34 cellular contexts compared by ENCODE assay signal in the genomic region with DNA sequence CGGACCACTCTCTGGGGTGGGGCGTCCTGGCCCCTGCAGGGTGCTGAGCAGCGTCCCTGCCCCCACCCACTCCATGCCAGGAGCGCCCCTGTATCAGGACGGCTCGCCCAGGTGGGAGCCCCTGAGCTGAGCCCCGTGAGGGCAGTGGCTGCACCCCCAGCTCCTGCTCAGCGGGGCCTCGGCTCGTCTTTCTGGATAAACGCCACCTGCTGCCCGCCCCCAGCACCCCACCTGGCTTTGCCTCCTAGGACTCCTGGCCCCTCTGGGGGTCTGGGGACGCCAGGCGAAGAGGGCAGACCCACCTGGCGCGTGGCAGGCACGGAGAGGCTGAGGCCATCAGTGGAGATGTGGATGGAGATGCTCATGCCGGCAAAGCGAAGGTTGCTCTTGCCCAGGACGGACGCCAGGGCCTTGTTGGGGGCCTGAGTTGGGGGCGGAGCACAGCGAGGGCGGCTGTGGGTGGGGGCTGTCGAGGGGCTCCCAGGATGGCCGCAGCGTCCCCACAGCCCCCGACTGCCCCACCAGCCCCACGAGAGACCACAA. TPM values are rescaled to one million over a fixed set of nuclear protein-coding genes. Genes with fewer than 3 reads are reported as not detected.
"Had no signal": no experiment of that assay in that cellular context is flagged by ENCODE, and none has a peak within 500 bp of the region (broad histone marks: within the 10 kb centered on the region; RNA-seq: fewer than 3 reads in every experiment).

No MANE protein-coding gene starts in this region.

- H3K4me3 ChIP-seq: coronary artery, dorsolateral prefrontal cortex, gastroesophageal sphincter, heart right ventricle had no signal

- H3K27me3 Mint-ChIP-seq: activated CD4-positive, alpha-beta T cell treated with anti-CD3 and anti-CD28 coated beads, Interleukin-2, amount 10 ng/mL, durations not matched to agents 24 days and 14 days; activated CD8-positive, alpha-beta memory T cell treated with anti-CD3 and anti-CD28 coated beads, Interleukin-2, amount 10 ng/mL, durations not matched to agents 7 days and 5 days had no signal

- H3K27ac Mint-ChIP-seq: activated CD4-positive, alpha-beta memory T cell treated with anti-CD3 and anti-CD28 coated beads for 36 hours; activated CD4-positive, alpha-beta T cell treated with anti-CD3 and anti-CD28 coated beads for 36 hours; activated CD4-positive, alpha-beta T cell treated with anti-CD3 and anti-CD28 coated beads, Interleukin-2, amount 10 ng/mL, durations not matched to agents 24 days and 14 days; activated CD8-positive, alpha-beta memory T cell treated with anti-CD3 and anti-CD28 coated beads, Interleukin-2, amount 10 ng/mL, durations not matched to agents 7 days and 5 days; activated CD8-positive, alpha-beta T cell treated with anti-CD3 and anti-CD28 coated beads, Interleukin-2, amount 10 ng/mL, durations not matched to agents 7 days and 5 days; activated naive CD8-positive, alpha-beta T cell; activated T-cell treated with anti-CD3 and anti-CD28 coated beads, Interleukin-2, amount 50 U/mL, for 72 hours; dendritic cell treated with granulocyte-macrophage colony-stimulating factor and Interleukin-4, amounts not matched to agents 40 ng/mL and 50 ng/mL, for 4 days; T-helper 17 cell; T-helper 2 cell treated with Interferon-gamma antibody and Interleukin-4, amounts not matched to agents 5 μg/mL and 100 μg/mL, for 36 hours had no signal

- H3K27me3 ChIP-seq: brain microvascular endothelial cell, dorsolateral prefrontal cortex, foreskin keratinocyte, heart right ventricle had no signal

- H3K4me1 Mint-ChIP-seq: activated CD4-positive, alpha-beta T cell treated with anti-CD3 and anti-CD28 coated beads for 36 hours; activated CD8-positive, alpha-beta memory T cell treated with anti-CD3 and anti-CD28 coated beads, Interleukin-2, amount 10 ng/mL, durations not matched to agents 7 days and 5 days; central memory CD8-positive, alpha-beta T cell; endodermal cell; T-helper 17 cell had no signal

- H3K9me3 ChIP-seq: gastroesophageal sphincter, heart right ventricle had no signal

- DNase-seq: activated CD4-positive, alpha-beta memory T cell treated with anti-CD3 and anti-CD28 coated beads for 36 hours; activated CD4-positive, alpha-beta T cell treated with anti-CD3 and anti-CD28 coated beads for 36 hours; activated CD4-positive, alpha-beta T cell treated with anti-CD3 and anti-CD28 coated beads, Interleukin-2, amount 10 ng/mL, durations not matched to agents 24 days and 14 days; activated CD4-positive, CD25-positive, alpha-beta regulatory T cell; activated CD4-positive, CD25-positive, alpha-beta regulatory T cell treated with anti-CD3 and anti-CD28 coated beads, Interleukin-2, amount 50 U/mL, for 72 hours; activated CD8-positive, alpha-beta memory T cell treated with anti-CD3 and anti-CD28 coated beads, Interleukin-2, amount 10 ng/mL, durations not matched to agents 7 days and 5 days; activated CD8-positive, alpha-beta memory T cell treated with anti-CD3 and anti-CD28 coated beads, Interleukin-2, amount 50 U/mL, for 4 hours; activated CD8-positive, alpha-beta T cell treated with anti-CD3 and anti-CD28 coated beads, Interleukin-2, amount 10 ng/mL, durations not matched to agents 7 days and 5 days; activated gamma-delta T cell; activated naive CD4-positive, alpha-beta T cell; activated naive CD4-positive, alpha-beta T cell treated with anti-CD3 and anti-CD28 coated beads, Interleukin-2, amount 50 U/mL, for 16 hours; activated T-cell treated with anti-CD3 and anti-CD28 coated beads, Interleukin-2, amount 50 U/mL, for 1 hour; activated T-cell treated with anti-CD3 and anti-CD28 coated beads, Interleukin-2, amount 50 U/mL, for 72 hours; amniotic stem cell; anterior cingulate cortex; brain microvascular endothelial cell; dorsolateral prefrontal cortex; effector memory CD4-positive, alpha-beta T cell; endodermal cell; foreskin keratinocyte; heart right ventricle; T-helper 1 cell; T-helper 17 cell; T1000; WERI-Rb-1 had no signal

- ATAC-seq: activated CD4-positive, alpha-beta T cell treated with anti-CD3 and anti-CD28 coated beads for 36 hours; activated CD8-positive, alpha-beta memory T cell treated with anti-CD3 and anti-CD28 coated beads, Interleukin-2, amount 10 ng/mL, durations not matched to agents 7 days and 5 days; activated CD8-positive, alpha-beta T cell treated with anti-CD3 and anti-CD28 coated beads, Interleukin-2, amount 10 ng/mL, durations not matched to agents 7 days and 5 days; activated T-cell treated with anti-CD3 and anti-CD28 coated beads, Interleukin-2, amount 50 U/mL, for 72 hours; esophagus mucosa; foreskin keratinocyte; gastroesophageal sphincter; heart right ventricle; T-helper 17 cell had no signal

- H3K4me1 ChIP-seq: foreskin keratinocyte, gastroesophageal sphincter had no signal

- H3K36me3 Mint-ChIP-seq: activated CD4-positive, alpha-beta memory T cell treated with anti-CD3 and anti-CD28 coated beads for 36 hours; activated CD8-positive, alpha-beta memory T cell treated with anti-CD3 and anti-CD28 coated beads, Interleukin-2, amount 10 ng/mL, durations not matched to agents 7 days and 5 days; activated naive CD8-positive, alpha-beta T cell had no signal

- H3K36me3 ChIP-seq: brain microvascular endothelial cell had no signal

- H3K27ac ChIP-seq: brain microvascular endothelial cell, coronary artery, foreskin keratinocyte, gastroesophageal sphincter, heart right ventricle, WERI-Rb-1 had no signal

- H3K9me3 Mint-ChIP-seq: activated CD4-positive, alpha-beta memory T cell treated with anti-CD3 and anti-CD28 coated beads for 36 hours; endodermal cell had no signal

- H3K4me3 Mint-ChIP-seq: activated CD4-positive, alpha-beta memory T cell treated with anti-CD3 and anti-CD28 coated beads for 36 hours; activated CD4-positive, alpha-beta T cell treated with anti-CD3 and anti-CD28 coated beads for 36 hours; activated CD4-positive, alpha-beta T cell treated with anti-CD3 and anti-CD28 coated beads, Interleukin-2, amount 10 ng/mL, durations not matched to agents 24 days and 14 days; activated CD8-positive, alpha-beta memory T cell treated with anti-CD3 and anti-CD28 coated beads, Interleukin-2, amount 10 ng/mL, durations not matched to agents 7 days and 5 days; activated CD8-positive, alpha-beta T cell treated with anti-CD3 and anti-CD28 coated beads, Interleukin-2, amount 10 ng/mL, durations not matched to agents 7 days and 5 days; activated naive CD8-positive, alpha-beta T cell; activated T-cell treated with anti-CD3 and anti-CD28 coated beads, Interleukin-2, amount 50 U/mL, for 72 hours; central memory CD8-positive, alpha-beta T cell; dendritic cell treated with granulocyte-macrophage colony-stimulating factor and Interleukin-4, amounts not matched to agents 40 ng/mL and 50 ng/mL, for 4 days; endodermal cell; T-helper 2 cell treated with Interferon-gamma antibody and Interleukin-4, amounts not matched to agents 5 μg/mL and 100 μg/mL, for 36 hours had no signal

RNA-seq across cellular contexts. Expression of gene SHC2, which starts 22.3 kb away (rescaled TPM):
- total RNA-seq: activated CD4-positive, alpha-beta T cell treated with anti-CD3 and anti-CD28 coated beads, Interleukin-2, amount 10 ng/mL, durations not matched to agents 24 days and 14 days; activated CD8-positive, alpha-beta memory T cell treated with anti-CD3 and anti-CD28 coated beads for 36 hours; activated CD8-positive, alpha-beta memory T cell treated with anti-CD3 and anti-CD28 coated beads, Interleukin-2, amount 10 ng/mL, durations not matched to agents 7 days and 5 days; activated CD8-positive, alpha-beta T cell treated with anti-CD3 and anti-CD28 coated beads, Interleukin-2, amount 10 ng/mL, durations not matched to agents 7 days and 5 days; T-helper 17 cell had no signal

RNA-seq across cellular contexts. Expression of gene C2CD4C, which starts 29.5 kb away (rescaled TPM):
- total RNA-seq: activated CD8-positive, alpha-beta memory T cell treated with anti-CD3 and anti-CD28 coated beads for 36 hours; activated CD8-positive, alpha-beta memory T cell treated with anti-CD3 and anti-CD28 coated beads, Interleukin-2, amount 10 ng/mL, durations not matched to agents 7 days and 5 days; activated CD8-positive, alpha-beta T cell treated with anti-CD3 and anti-CD28 coated beads, Interleukin-2, amount 10 ng/mL, durations not matched to agents 7 days and 5 days; T-helper 17 cell had no signal

RNA-seq across cellular contexts. Expression of gene MADCAM1, which starts 57.8 kb away (rescaled TPM):
- total RNA-seq: bronchial epithelial cell had no signal
